Comparison of ENCODE assay signal across 8 cellular contexts in the genomic region with DNA sequence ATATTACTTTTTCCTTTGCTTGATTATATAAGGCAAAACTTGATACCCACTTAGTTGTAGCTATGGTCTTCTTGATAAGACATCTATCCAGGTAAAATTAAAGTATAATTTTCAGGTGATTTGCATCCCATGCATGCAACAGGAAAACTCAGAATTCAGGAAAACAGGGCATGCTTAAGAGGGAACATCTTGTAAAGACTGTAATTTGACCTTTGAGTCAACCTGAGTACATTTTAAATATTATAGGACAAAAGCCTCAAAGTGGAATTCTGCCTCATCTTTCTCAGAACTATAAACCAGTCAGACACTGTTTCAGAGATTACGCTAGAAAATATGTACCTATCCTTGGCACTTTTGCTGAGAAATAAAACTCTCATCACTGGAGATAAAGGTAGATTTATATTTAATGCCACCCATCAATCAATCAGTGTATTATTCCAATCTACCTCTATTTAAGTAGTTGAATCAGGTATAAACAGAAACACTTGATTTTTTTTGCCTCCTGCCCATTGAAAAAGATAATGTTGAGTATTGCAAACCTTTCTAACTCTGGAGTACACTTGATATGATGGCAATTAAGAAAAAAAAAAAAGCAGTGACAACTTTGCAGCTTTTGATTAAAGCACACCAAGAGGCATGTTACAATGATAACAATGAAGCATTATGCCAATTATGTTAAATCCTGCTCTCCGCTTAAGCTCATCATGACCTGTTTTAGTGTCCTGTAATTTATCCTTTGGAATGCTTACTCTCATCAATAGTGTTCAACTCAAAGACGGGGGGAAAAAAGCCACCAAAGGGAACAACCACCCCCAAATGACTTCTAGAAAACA. TPM values are rescaled to one million over a fixed set of nuclear protein-coding genes. Genes with fewer than 3 reads are reported as not detected.
DNase-seq lines count a peak whose midpoint lies in the region; ATAC-seq, FAIRE-seq and TF ChIP-seq lines count a peak whose summit lies in the region.

No MANE protein-coding gene starts in this region.

- H3K56ac ChIP-seq in H1 (replicated peaks; ENCODE audit: insufficient read length, low read depth, low read length), result no peak overlapping the region

- peaks cover 7% of the 10 kb centered on the region in 2 experiments for H4K20me1 ChIP-seq in H1 (replicated peaks in 1 of 2; ENCODE audit: control insufficient read depth in 1 of 2, insufficient read depth in 2 of 2, low read length in 2 of 2)

- no peak overlapping the region for H2BK120ac ChIP-seq in H1 (replicated peaks; ENCODE audit: low read depth, low read length)

- no peak for TF ChIP-seq EP300 in H1 (IDR thresholded peaks at IDR 0.05; ENCODE audit: borderline replicate concordance in 1 of 2, low read depth in 2 of 2, low read length in 2 of 2)
- TF ChIP-seq EP300 in ovary (IDR thresholded peaks at IDR 0.05), result no peak

- peak overlapping the region; percentile 92 to 97 for H3K4me2 ChIP-seq in H1 (ENCODE audit: insufficient read depth in 1 of 2, low read depth in 2 of 2, low read length in 2 of 2)

- CTCF ChIA-PET in H1 (lab: Charles Lee; ENCODE audit: partially characterized antibody), result interaction anchor here (0.6 to 1.0 kb wide), 2 partner anchors 142 to 205 kb away, joined by 3 read pairs; no protein-coding TSS in a partner anchor

- H2BK15ac ChIP-seq in H1 (ENCODE audit: low read length), result no peak overlapping the region

- no peak overlapping the region for H4K91ac ChIP-seq in H1 (replicated peaks; ENCODE audit: insufficient read length, low read length)

- no peak for ATAC-seq in GM21528 (IDR thresholded peaks at IDR 0.05; ENCODE audit: low FRiP score, unreplicated experiment)

- no peak overlapping the region for H3K14ac ChIP-seq in H1 (ENCODE audit: insufficient read length)

- intact Hi-C loops in ovary (cut with DNase I), result loop anchor here (5.0 to 10.0 kb wide), 13 partner anchors 73 to 1093 kb away; no protein-coding TSS in a partner anchor

- H3K27me3 ChIP-seq in H1 (replicated peaks in 1 of 4; ENCODE audit: control insufficient read depth in 3 of 4, extremely low read depth in 1 of 4, insufficient read depth in 3 of 4, low read length in 3 of 4) (no peaks in the 10 kb centered on the region), ovary (no peaks in the 10 kb centered on the region)

- H3K4me3 ChIP-seq in H1 (ENCODE audit: extremely low read depth in 1 of 4, insufficient read depth in 2 of 4, low read depth in 3 of 4, low read length in 4 of 4) (peak overlapping the region; percentile 4 to 96 (median 86); a peak in 7 of 8 replicates), ovary (peak overlapping the region; percentile 96)

- no peak overlapping the region for H3K18ac ChIP-seq in H1 (ENCODE audit: extremely low read depth, low read length)

- no peak; a peak in 1 of 3 replicates for TF ChIP-seq POLR2A in H1 (IDR thresholded peaks at IDR 0.05; ENCODE audit: control extremely low read depth in 1 of 2, low read depth in 2 of 2, low read length in 2 of 2)
- TF ChIP-seq POLR2A in ovary (IDR thresholded peaks at IDR 0.05), result no peak

- no peak overlapping the region for H4K5ac ChIP-seq in H1 (ENCODE audit: insufficient read length, low read depth, low read length)

- TF ChIP-seq RAD21 in H1 (IDR thresholded peaks at IDR 0.05 in 1 of 2, conservative IDR thresholded peaks at IDR 0.05 in 1 of 2; ENCODE audit: low read depth in 2 of 2, low read length in 2 of 2), result no peak

- peaks cover 8 to 34% of the 10 kb centered on the region in 2 experiments; a peak in 3 of 4 replicates for H3K79me2 ChIP-seq in H1 (ENCODE audit: control insufficient read depth in 1 of 2, insufficient read depth in 2 of 2, low read length in 2 of 2)

- H3K23ac ChIP-seq in H1 (ENCODE audit: insufficient read length), result no peak overlapping the region

- H3K79me1 ChIP-seq in H1 (ENCODE audit: low read depth, low read length), result no peaks in the 10 kb centered on the region; the same call in 1 of the 2 replicates

- POLR2A ChIA-PET in H1 (lab: Charles Lee; ENCODE audit: partially characterized antibody), result interaction anchor here (0.7 kb wide), 3 partner anchors 27 to 388 kb away, joined by 3 read pairs; no protein-coding TSS in a partner anchor

- H3K27ac ChIP-seq in H1 (ENCODE audit: low read depth, low read length) (no peak overlapping the region), ovary (peak overlapping the region in 1 of 2 donors; percentile 95)

- no peak overlapping the region for H3K4ac ChIP-seq in H1 (replicated peaks; ENCODE audit: insufficient read length, low read depth, low read length)

- no peak for TF ChIP-seq CTCF in H1 (IDR thresholded peaks at IDR 0.05; ENCODE audit: control extremely low read depth in 1 of 3, insufficient read depth in 1 of 3, low read depth in 1 of 3, low read length in 3 of 3)
- TF ChIP-seq CTCF in ovary (IDR thresholded peaks at IDR 0.05), result no peak

- H2BK12ac ChIP-seq in H1 (ENCODE audit: low read depth, low read length), result no peak overlapping the region

- no peak overlapping the region for H4K8ac ChIP-seq in H1 (ENCODE audit: extremely low read depth, insufficient read depth, low read length)

- no peak overlapping the region for H2BK5ac ChIP-seq in H1 (ENCODE audit: low read depth, low read length)

- no peak overlapping the region for H2AFZ ChIP-seq in H1 (ENCODE audit: low read length)

- H3K4me1 ChIP-seq in H1 (replicated peaks in 1 of 4; ENCODE audit: control insufficient read depth in 3 of 4, insufficient read depth in 4 of 4, low read length in 3 of 4) (peaks cover 4 to 30% (median 22%) of the 10 kb centered on the region in 4 experiments; a peak in 5 of 7 replicates), ovary (ENCODE audit: insufficient read depth) (peaks cover 4% of the 10 kb centered on the region)

- no peak overlapping the region for H2AK5ac ChIP-seq in H1 (ENCODE audit: low read depth, low read length)

- FAIRE-seq in H1 (lab: Jason Lieb, UNC), result no peak

- peak overlapping the region in 1 of 4 experiments; percentile 64; a peak in 1 of 7 replicates for H3K9ac ChIP-seq in H1 (replicated peaks in 1 of 4; ENCODE audit: extremely low read depth in 1 of 4, low read depth in 3 of 4, low read length in 3 of 4)

- H2BK20ac ChIP-seq in H1 (ENCODE audit: low read length), result no peak overlapping the region

- 66% methylated on average over 3 of the region's 3 CpGs; no CpG with 5 or more reads in 1 of the 2 experiments for WGBS in H1 (ENCODE audit: extremely low coverage in 1 of 2, insufficient coverage in 1 of 2, insufficient read length in 1 of 2, insufficient replicate concordance in 2 of 2, low coverage in 1 of 2, low lambda C conversion rate in 2 of 2, missing lambda C conversion rate in 1 of 2), 2 experiments
- WGBS in ovary, 3 donors, result 9 to 14% (median 12%) methylated on average over 3 of the region's 3 CpGs

- H3K9me3 ChIP-seq in H1 (ENCODE audit: insufficient read depth in 2 of 2, low read depth in 1 of 2, low read length in 1 of 2) (no peaks in the 10 kb centered on the region), ovary (peaks cover 0 to 5% of the 10 kb centered on the region in 2 donors)

- peaks cover 16% of the 10 kb centered on the region for H3K23me2 ChIP-seq in H1 (ENCODE audit: low read depth, low read length)

- peak; percentile 52 for DNase-seq in DMS114 treated with DMSO at 0.1 percent for 48 hours (lab: John Stamatoyannopoulos, UW; ENCODE audit: unreplicated experiment)
- peak; percentile 11 for DNase-seq in NCI-H524 treated with DMSO at 0.1 percent for 48 hours (lab: John Stamatoyannopoulos, UW)
- no peak for DNase-seq in H1 (ENCODE audit: low read depth in 1 of 2, low spot score in 2 of 2)
- no peak for DNase-seq in ovary
- DNase-seq in mesenteric fat pad (ENCODE audit: low spot score), result no peak
- DNase-seq in DMS53 treated with DMSO at 0.1 percent for 48 hours (lab: John Stamatoyannopoulos, UW; ENCODE audit: unreplicated experiment), result no peak
- no peak for DNase-seq in hypothalamus (lab: John Stamatoyannopoulos, UW)

- H3K36me3 ChIP-seq in H1 (ENCODE audit: control insufficient read depth in 2 of 4, insufficient read depth in 4 of 4, low read length in 3 of 4), result peaks cover 3 to 35% (median 10%) of the 10 kb centered on the region in 4 experiments; a peak in 5 of 8 replicates
- H3K36me3 ChIP-seq in ovary, result no peaks in the 10 kb centered on the region

RNA-seq across cellular contexts. Expression of gene CITED2, which starts 2.8 kb away (rescaled TPM):
- 89.1 and 97.1 TPM in 2 replicates for total RNA-seq in H1 (2021; fragmentation: NEBNext Ultra II Directional; extraction: Animal tissue kit (Norgen Biotek cat#: 25700))
- polyA plus RNA-seq in H1 (2011; rRNA removed), result 115 and 179 TPM in 2 replicates
- 71.8 TPM for polyA plus RNA-seq in H1 (2011; cell fraction: cytosol; rRNA removed)
- polyA plus RNA-seq in H1 (2011; cell fraction: nucleus; rRNA removed), result 95.8 TPM
- polyA plus RNA-seq in H1 (2012, experiment 1 of 2), result 48.9 to 68.3 TPM (median 60.3 TPM) in 4 replicates
- 39.7 TPM for polyA plus RNA-seq in H1 (2012, experiment 2 of 2)
- polyA plus RNA-seq in H1 (2013, experiment 1 of 2), result 42.8 TPM
- polyA plus RNA-seq in H1 (2013, experiment 2 of 2), result 45.1 TPM
- polyA minus RNA-seq in H1 (2011; rRNA and poly(A)+ RNA removed), result 24.7 and 27.3 TPM in 2 replicates
- 83.5 TPM for polyA minus RNA-seq in H1 (2011; cell fraction: cytosol; rRNA and poly(A)+ RNA removed)
- 66.4 TPM for polyA minus RNA-seq in H1 (2011; cell fraction: nucleus; rRNA and poly(A)+ RNA removed)
- total RNA-seq in ovary, result 100 to 1,000 TPM; 164 to 350 (median 215) TPM
- 100 to 1,000 TPM; 304 to 329 TPM for polyA plus RNA-seq in ovary
- 70.8 TPM for total RNA-seq in mesenteric fat pad

Comparison
In these comparisons a context has a peak if more than half of its experiments do, and no peak if none do; other contexts are left out.
1. DNase-seq: peak in DMS114 treated with DMSO at 0.1 percent for 48 hours (single experiment) and NCI-H524 treated with DMSO at 0.1 percent for 48 hours (single experiment); none in H1 (0 of 2), ovary (0 of 5), mesenteric fat pad (single experiment), DMS53 treated with DMSO at 0.1 percent for 48 hours (single experiment) and hypothalamus (0 of 51).